Comparison of ENCODE assay signal across 8 cellular contexts in genomic region chr10:30081182-30081581, GRCh38. TPM values are rescaled to one million over a fixed set of nuclear protein-coding genes. Genes with fewer than 3 reads are reported as not detected.
"Had no signal": no experiment of that assay in that cellular context is flagged by ENCODE, and none has a peak within 500 bp of the region (broad histone marks: within the 10 kb centered on the region; RNA-seq: fewer than 3 reads in every experiment).

No MANE protein-coding gene starts in this region.

- FAIRE-seq: H1, H54, HTR-8/SVneo had no signal

- H3K4me3 Mint-ChIP-seq: GM23338, H9, IgD-negative memory B cell had no signal

- H3K9me3 Mint-ChIP-seq: GM23338, H9 had no signal

- DNase-seq: H9, HCEC 1CT, KBM-7 had no signal

- H3K36me3 Mint-ChIP-seq: IgD-negative memory B cell had no signal

- H3K27ac Mint-ChIP-seq: GM23338, H9, IgD-negative memory B cell had no signal

- H3K4me1 Mint-ChIP-seq: GM23338 had no signal

- H3K4me3 ChIP-seq: GM23338 had no signal

- H2AFZ ChIP-seq: GM23338 had no signal

- ATAC-seq: GM23338 had no signal

- H3K4me2 ChIP-seq: GM23338 had no signal

RNA-seq across cellular contexts. Expression of gene JCAD, which starts 21.8 kb away (rescaled TPM):
- polyA plus RNA-seq: IgD-negative memory B cell had no signal
